Comparison of ENCODE assay signal across 8 cellular contexts in genomic region chr18:21704603-21705364, GRCh38. TPM values are rescaled to one million over a fixed set of nuclear protein-coding genes. Genes with fewer than 3 reads are reported as not detected.
A peak's percentile ranks its signal among the peaks of the same experiment; 100 is the strongest.
DNase-seq lines count a peak whose midpoint lies in the region; ATAC-seq and TF ChIP-seq lines count a peak whose summit lies in the region.

ABHD3 (minus strand) TSS chr18:21704774; CDS start chr18:21704665, 109 bp downstream.

- peak within 1 kb of the TSS; percentile 68; the same call in 1 of the 3 replicates for H2BK15ac ChIP-seq in IMR-90 (ENCODE audit: low read depth, low read length)

- peak within 1 kb of the TSS; percentile 39 for H2BK5ac ChIP-seq in IMR-90 (ENCODE audit: low read depth, low read length, poor library complexity, severe bottlenecking)

- peak within 1 kb of the TSS; percentile 85 for H3K56ac ChIP-seq in IMR-90 (ENCODE audit: extremely low read depth, insufficient read depth, low read length)

- H3K9me3 ChIP-seq in IMR-90 (ENCODE audit: control insufficient read depth, insufficient read depth, low read length), result no peaks in the 10 kb centered on the region
- H3K9me3 ChIP-seq in PC-3 (ENCODE audit: low read length), result no peaks in the 10 kb centered on the region
- no peaks in the 10 kb centered on the region for H3K9me3 ChIP-seq in esophagus (ENCODE audit: control insufficient read depth in 2 of 2, insufficient read depth in 1 of 2, low read depth in 1 of 2, low read length in 1 of 2)
- H3K9me3 ChIP-seq in muscle layer of duodenum (ENCODE audit: control insufficient read depth in 1 of 2, low read length in 2 of 2), result no peaks in the 10 kb centered on the region

- peak within 1 kb of the TSS; percentile 80 to 97; a peak in 3 of 4 replicates for H4K8ac ChIP-seq in IMR-90 (ENCODE audit: low read depth in 2 of 2, low read length in 2 of 2)

- H3K27ac ChIP-seq in IMR-90 (ENCODE audit: insufficient read depth, low read length) (peak within 1 kb of the TSS; percentile 79), PC-3 (ENCODE audit: low read length) (peak within 1 kb of the TSS; percentile 9), esophagus (ENCODE audit: low read depth in 2 of 2, low read length in 1 of 2) (peak within 1 kb of the TSS; percentile 98 to 99), muscle layer of duodenum (ENCODE audit: low read length) (peak within 1 kb of the TSS; percentile 87)

- POLR2A ChIA-PET in IMR-90 (lab: Charles Lee; ENCODE audit: unreplicated experiment) (interaction anchor here (0.6 kb wide), 1 partner anchor 49 kb away, joined by 3 read pairs; no protein-coding TSS in a partner anchor), PC-3 (lab: Charles Lee; ENCODE audit: unreplicated experiment) (interaction anchor here (0.6 to 1.5 kb wide), 2 partner anchors 17 to 35 kb away, joined by 7 to 10 read pairs; partner anchors contain the start of gene MIB1)

- no peak within 1 kb of the TSS; the same call in 1 of the 2 replicates for H2BK20ac ChIP-seq in IMR-90 (ENCODE audit: low read depth, low read length)

- intact Hi-C loops in IMR-90 (cut with micrococcal nuclease) (loop anchor here (1.0 to 5.0 kb wide), 3 partner anchors 72 to 217 kb away; partner anchors contain the start of gene SNRPD1), PC-3 (cut with micrococcal nuclease) (loop anchor here (1.0 to 5.0 kb wide), 4 partner anchors 36 to 74 kb away; partner anchors contain the start of gene MIB1)

- H3K14ac ChIP-seq in IMR-90 (replicated peaks; ENCODE audit: low read depth, low read length), result peak within 1 kb of the TSS; percentile 94

- no peaks in the 10 kb centered on the region for H3F3A ChIP-seq in PC-3 (ENCODE audit: low read length, unreplicated experiment)

- H3K9me1 ChIP-seq in IMR-90 (ENCODE audit: insufficient read depth, low read length), result no peaks in the 10 kb centered on the region

- WGBS in IMR-90 (ENCODE audit: extremely low coverage in 2 of 2, insufficient read length in 1 of 2), 2 experiments, result 0% methylated on average over 8 of the region's 60 CpGs; no CpG with 5 or more reads in 1 of the 2 experiments
- 1 to 2% methylated on average over 60 of the region's 60 CpGs for WGBS in esophagus, 2 donors

- H3K27me3 ChIP-seq in IMR-90 (ENCODE audit: control insufficient read depth, insufficient read depth, low read length), result no peaks in the 10 kb centered on the region
- no peaks in the 10 kb centered on the region for H3K27me3 ChIP-seq in PC-3 (ENCODE audit: low read length)
- no peaks in the 10 kb centered on the region for H3K27me3 ChIP-seq in esophagus (ENCODE audit: control insufficient read depth in 1 of 2, insufficient read depth in 2 of 2, low read length in 2 of 2)
- no peaks in the 10 kb centered on the region for H3K27me3 ChIP-seq in muscle layer of duodenum (ENCODE audit: low read depth, low read length)

- H3K4me2 ChIP-seq in IMR-90 (ENCODE audit: low read depth, low read length) (peak within 1 kb of the TSS; percentile 97), PC-3 (ENCODE audit: low read length) (peak within 1 kb of the TSS; percentile 96)

- H2AK9ac ChIP-seq in IMR-90 (replicated peaks; ENCODE audit: low read depth, low read length, poor library complexity), result peak within 1 kb of the TSS; percentile 92

- ATAC-seq in GM21528 (IDR thresholded peaks at IDR 0.05; ENCODE audit: low FRiP score, unreplicated experiment), result peak; percentile 95
- ATAC-seq in IMR-90 (ENCODE audit: low read depth), result peak; percentile 100
- peak; percentile 97 for ATAC-seq in PC-3

- CTCF ChIA-PET in IMR-90 (lab: Yijun Ruan, JAX) (interaction anchor here (0.8 to 1.2 kb wide), 2 partner anchors 10 to 22 kb away, joined by 3 to 4 read pairs; no protein-coding TSS in a partner anchor), PC-3 (lab: Charles Lee) (interaction anchor here (1.5 kb wide), 2 partner anchors 35 to 104 kb away, joined by 5 to 7 read pairs; no protein-coding TSS in a partner anchor)

- H3K23ac ChIP-seq in IMR-90 (ENCODE audit: low read depth, low read length), result peak within 1 kb of the TSS; percentile 74

- BruUV-seq in IMR-90 (replicated peaks; lab: Mats Ljungman, UMichigan) (no TSS peak), PC-3 (replicated peaks; lab: Mats Ljungman, UMichigan) (TSS peak; percentile 66)

- H4K20me1 ChIP-seq in IMR-90 (ENCODE audit: insufficient read depth, low read length) (no peaks in the 10 kb centered on the region), PC-3 (ENCODE audit: low read length) (no peaks in the 10 kb centered on the region)

- peak within 1 kb of the TSS; percentile 99 for H3K4me3 ChIP-seq in IMR-90 (ENCODE audit: insufficient read depth, low read depth, low read length)
- H3K4me3 ChIP-seq in PC-3 (ENCODE audit: low read length), result peak within 1 kb of the TSS; percentile 99
- peak within 1 kb of the TSS; percentile 75 to 91 for H3K4me3 ChIP-seq in esophagus (ENCODE audit: low read depth in 1 of 2, low read length in 2 of 2)
- peak within 1 kb of the TSS; percentile 84 to 97 for H3K4me3 ChIP-seq in muscle layer of duodenum (ENCODE audit: low read depth in 1 of 2, low read length in 2 of 2)

- H3K4me1 ChIP-seq in IMR-90 (ENCODE audit: control insufficient read depth, insufficient read depth, low read length) (no peaks in the 10 kb centered on the region; the same call in 1 of the 2 replicates), PC-3 (ENCODE audit: insufficient read depth, low read length) (peaks cover 18% of the 10 kb centered on the region; the same call in 1 of the 2 replicates), esophagus (ENCODE audit: control insufficient read depth in 2 of 2, insufficient read depth in 2 of 2, low read length in 1 of 2) (no peaks in the 10 kb centered on the region), muscle layer of duodenum (ENCODE audit: control insufficient read depth in 1 of 2, insufficient read depth in 2 of 2, low read length in 2 of 2) (peaks cover 0 to 8% of the 10 kb centered on the region in 2 donors)

- peak; percentile 28; the same call in 1 of the 2 replicates for TF ChIP-seq CTCF in IMR-90 (conservative IDR thresholded peaks at IDR 0.05; ENCODE audit: low read depth, low read length)
- TF ChIP-seq CTCF in PC-3 (conservative IDR thresholded peaks at IDR 0.05; ENCODE audit: low read depth, low read length), result no peak

- H3K79me1 ChIP-seq in IMR-90 (ENCODE audit: low read depth in 1 of 2, low read length in 2 of 2), result peaks cover 6 to 15% of the 10 kb centered on the region in 2 experiments; a peak in 3 of 4 replicates

- H3K36me3 ChIP-seq in IMR-90 (ENCODE audit: control insufficient read depth, insufficient read depth, low read length) (no peaks in the 10 kb centered on the region), PC-3 (ENCODE audit: low read depth, low read length) (peaks cover 16% of the 10 kb centered on the region; the same call in 1 of the 2 replicates), esophagus (ENCODE audit: control insufficient read depth in 2 of 2, insufficient read depth in 2 of 2, low read length in 1 of 2) (no peaks in the 10 kb centered on the region), muscle layer of duodenum (ENCODE audit: control insufficient read depth in 1 of 2, insufficient read depth in 2 of 2, low read length in 2 of 2) (peaks cover 0 to 4% of the 10 kb centered on the region in 2 donors)

- dilution Hi-C loops in IMR-90 (cut with HindIII; ENCODE audit: low sequenced_read_pairs, unreplicated experiment), result no loop called here

- peak within 1 kb of the TSS; percentile 15; the same call in 1 of the 2 replicates for H2AK5ac ChIP-seq in IMR-90 (ENCODE audit: low read depth, low read length)

- peak; percentile 78 for TF ChIP-seq POLR2A in IMR-90 (IDR thresholded peaks at IDR 0.05; ENCODE audit: low read depth, low read length)

- H3K4ac ChIP-seq in IMR-90 (ENCODE audit: low read depth, low read length), result peak within 1 kb of the TSS; percentile 86

- peaks cover 31% of the 10 kb centered on the region for H3K79me2 ChIP-seq in PC-3 (ENCODE audit: low read length)

- no peaks in the 10 kb centered on the region for H3K9me2 ChIP-seq in PC-3 (replicated peaks; ENCODE audit: low read length)

- H4K91ac ChIP-seq in IMR-90 (ENCODE audit: insufficient read depth, low read depth, low read length), result peak within 1 kb of the TSS; percentile 14; the same call in 1 of the 2 replicates

- 0 out of 2 replicates have a peak within 1 kb of the TSS, but pooled peaks have one; percentile 7 for H3K18ac ChIP-seq in IMR-90 (ENCODE audit: low read depth, low read length)

- DNase-seq in DMS153 treated with DMSO at 0.1 percent for 48 hours (lab: John Stamatoyannopoulos, UW; ENCODE audit: unreplicated experiment) (peak; percentile 86), IMR-90 (peak; percentile 85), PC-3 (peak; percentile 93)
- peak; percentile 92 for DNase-seq in activated T-cell treated with anti-CD3 and anti-CD28 coated beads, Interleukin-2, amount 50 U/mL, for 1 hour
- peak; percentile 83 to 90 for DNase-seq in stimulated activated CD8-positive, alpha-beta memory T cell treated with anti-CD3 and anti-CD28 coated beads, Interleukin-7, amount 100 ng/mL, for 4 hours (ENCODE audit: low read depth in 2 of 2)

- H3K9ac ChIP-seq in IMR-90 (ENCODE audit: low read depth, low read length) (peak within 1 kb of the TSS; percentile 83), PC-3 (ENCODE audit: low read length) (peak within 1 kb of the TSS; percentile 68)

- peak within 1 kb of the TSS; percentile 50; the same call in 1 of the 2 replicates for H2BK120ac ChIP-seq in IMR-90 (ENCODE audit: low read depth, low read length)

- H2AFZ ChIP-seq in IMR-90 (replicated peaks; ENCODE audit: low read length, poor library complexity) (peak within 1 kb of the TSS; percentile 99), PC-3 (ENCODE audit: low read length) (peak within 1 kb of the TSS; percentile 96)

- H4K5ac ChIP-seq in IMR-90 (ENCODE audit: low read depth, low read length), result no peak within 1 kb of the TSS

- in situ Hi-C loops in IMR-90 (cut with MboI; ENCODE audit: low sequenced_read_pairs), result no loop called here

- TF ChIP-seq RAD21 in IMR-90 (IDR thresholded peaks at IDR 0.05; ENCODE audit: low read length), result no peak

TF ChIP-seq in IMR-90, 13 proteins besides CTCF, POLR2A, EP300 and RAD21 (continues in another document):
- no peak for TF ChIP-seq CEBPB (IDR thresholded peaks at IDR 0.05; ENCODE audit: low read depth, low read length)
- no peak for TF ChIP-seq MAFK (IDR thresholded peaks at IDR 0.05; ENCODE audit: low read depth, low read length)
- TF ChIP-seq RCOR1 (IDR thresholded peaks at IDR 0.05; ENCODE audit: insufficient replicate concordance, low read length), result no peak
- TF ChIP-seq BHLHE40 (IDR thresholded peaks at IDR 0.05; ENCODE audit: low read depth, low read length), result peak; percentile 53; the same call in 1 of the 2 replicates
- TF ChIP-seq CHD1 (IDR thresholded peaks at IDR 0.05; ENCODE audit: low read depth, low read length), result 0 out of 2 replicates have a peak, but pooled peaks have one; percentile 33
- peak; percentile 54 for TF ChIP-seq MXI1 (IDR thresholded peaks at IDR 0.05; ENCODE audit: borderline replicate concordance, low read depth, low read length)
- peak; percentile 71 for TF ChIP-seq MAZ (IDR thresholded peaks at IDR 0.05; ENCODE audit: borderline replicate concordance, low read depth, low read length)

RNA-seq across cellular contexts. Expression of gene ABHD3, which starts in this region (rescaled TPM):
- total RNA-seq in IMR-90 (2012; rRNA removed), result 3.3 and 4.5 TPM in 2 replicates
- polyA plus RNA-seq in IMR-90 (2012; rRNA removed), result 4.3 and 5.5 TPM in 2 replicates
- polyA plus RNA-seq in IMR-90 (2012; cell fraction: cytosol; rRNA removed), result 0.93 and 1.2 TPM in 2 replicates
- 5.2 and 38.9 TPM in 2 replicates for polyA plus RNA-seq in IMR-90 (2012; cell fraction: nucleus; rRNA removed; ENCODE audit: low replicate concordance)
- total RNA-seq in PC-3 (2014; rRNA removed), result 17.9 and 21.4 TPM in 2 replicates
- 10 to 100 TPM; 13.4 to 53.9 TPM for polyA plus RNA-seq in esophagus

Comparison
In these comparisons a context has a peak if more than half of its experiments do, and no peak if none do; other contexts are left out.
1. Peak in every context shown above with its lines: DNase-seq, ATAC-seq, H3K4me3 ChIP-seq and H3K27ac ChIP-seq.
2. H3K27ac ChIP-seq: peak in every context shown above with its lines; median percentile 98 in esophagus; 87 in muscle layer of duodenum; 79 in IMR-90; 9 in PC-3.